In the genomic region with DNA sequence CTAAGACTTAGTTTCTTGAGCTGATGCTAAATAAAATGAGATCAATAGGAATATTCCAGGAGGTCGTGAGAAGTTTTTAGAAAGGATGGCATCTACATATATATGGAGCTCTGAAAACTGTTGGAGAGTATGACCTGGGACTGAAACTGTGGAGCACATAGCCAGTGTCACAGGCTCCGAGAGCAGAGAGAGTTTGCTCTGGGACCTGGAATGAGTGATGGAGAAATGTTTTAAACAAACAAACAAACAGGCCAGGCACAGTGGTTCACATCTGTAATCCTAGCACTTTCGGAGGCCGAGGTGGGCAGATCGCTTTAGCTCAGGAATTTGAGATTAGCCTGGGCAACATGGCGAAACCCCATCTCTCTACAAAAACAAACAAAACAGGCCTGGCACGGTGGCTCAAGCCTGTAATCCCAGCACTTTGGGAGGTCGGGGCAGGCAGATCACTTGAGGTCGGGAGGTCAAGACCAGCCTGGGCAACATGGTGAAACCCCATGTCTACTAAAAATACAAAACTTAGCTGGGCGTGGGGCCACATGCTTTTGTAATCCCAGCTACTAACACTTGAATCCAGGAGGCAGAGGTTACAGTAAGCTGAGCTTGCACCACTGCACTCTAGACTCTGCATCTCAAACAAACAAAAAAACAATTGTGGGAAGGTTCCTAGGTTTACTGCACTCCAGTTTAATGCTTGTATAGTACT, we compare ENCODE assay signal across 26 cellular contexts.
DNase-seq lines count a peak whose midpoint lies in the region; ATAC-seq lines count a peak whose summit lies in the region.
"Had no signal": no experiment of that assay in that cellular context is flagged by ENCODE, and none has a peak within 500 bp of the region (broad histone marks: within the 10 kb centered on the region; RNA-seq: fewer than 3 reads in every experiment).

No MANE protein-coding gene starts in this region.

- no peak for ATAC-seq in T-helper 17 cell
- ATAC-seq: activated T-cell treated with anti-CD3 and anti-CD28 coated beads, Interleukin-2, amount 50 U/mL, for 4 hours; HCT116; left ventricle myocardium superior; SK-N-SH treated with all-trans-retinoic acid at 6 μM for 48 hours had no signal

- no peak overlapping the region for H3K9ac ChIP-seq in trophoblast cell (ENCODE audit: low read length)
- H3K9ac ChIP-seq: KMS-11 had no signal

- H3K4me3 ChIP-seq in trophoblast cell (ENCODE audit: low read depth, low read length): no peak overlapping the region
- H3K4me3 ChIP-seq: esophagus muscularis mucosa, psoas muscle, tibial nerve had no signal

- peak overlapping the region; percentile 47 for H3K27ac Mint-ChIP-seq in activated T-cell treated with anti-CD3 and anti-CD28 coated beads, Interleukin-2, amount 50 U/mL, for 24 hours
- peak overlapping the region; percentile 59 for H3K27ac Mint-ChIP-seq in T-helper 17 cell
- H3K27ac Mint-ChIP-seq: CD14-positive monocyte had no signal

- H3K27me3 Mint-ChIP-seq in activated T-cell treated with anti-CD3 and anti-CD28 coated beads, Interleukin-2, amount 50 U/mL, for 24 hours: no peaks in the 10 kb centered on the region
- no peaks in the 10 kb centered on the region for H3K27me3 Mint-ChIP-seq in T-helper 17 cell
- H3K27me3 Mint-ChIP-seq: naive B cell had no signal

- H3K79me2 ChIP-seq in trophoblast cell (ENCODE audit: control insufficient read depth, insufficient read depth, low read length, poor library complexity): no peaks in the 10 kb centered on the region

- H2AFZ ChIP-seq in trophoblast cell (ENCODE audit: insufficient read depth, low read length, poor library complexity): no peak overlapping the region

- WGBS in trophoblast cell (ENCODE audit: extremely low coverage, insufficient coverage, insufficient read length): no CpG with 5 or more reads among the region's 10 CpGs

- H3K36me3 Mint-ChIP-seq in activated T-cell treated with anti-CD3 and anti-CD28 coated beads, Interleukin-2, amount 50 U/mL, for 24 hours (ENCODE audit: low read depth): peaks cover 68% of the 10 kb centered on the region
- peaks cover 7% of the 10 kb centered on the region for H3K36me3 Mint-ChIP-seq in T-helper 17 cell (ENCODE audit: low read depth)

- peak overlapping the region; percentile 83 for H2BK5ac ChIP-seq in trophoblast cell (ENCODE audit: low read depth, low read length, poor library complexity)

- peak overlapping the region; percentile 29 for H2AK5ac ChIP-seq in trophoblast cell (ENCODE audit: low read length)

- peak overlapping the region; percentile 23 for H2BK12ac ChIP-seq in trophoblast cell (ENCODE audit: low read length)

- no peak for DNase-seq in activated T-cell treated with anti-CD3 and anti-CD28 coated beads, Interleukin-2, amount 50 U/mL, for 24 hours
- DNase-seq in activated T-cell treated with anti-CD3 and anti-CD28 coated beads for 4 hours: no peak
- no peak for DNase-seq in T-helper 17 cell
- peak; percentile 44 for DNase-seq in fibroblast of peridontal ligament (ENCODE audit: extremely low read depth)
- no peak for DNase-seq in trophoblast cell
- no peak for DNase-seq in Kasumi-1 (lab: John Stamatoyannopoulos, UW)
- DNase-seq in inferior parietal cortex (ENCODE audit: extremely low spot score): no peak
- no peak for DNase-seq in SW480 (ENCODE audit: low spot score)
- DNase-seq: 8988T; activated CD4-positive, alpha-beta T cell treated with anti-CD3 and anti-CD28 coated beads for 4 hours; activated naive CD4-positive, alpha-beta T cell treated with Interleukin-2 at 50 U/mL for 16 hours; activated T-cell treated with anti-CD3 and anti-CD28 coated beads, Interleukin-2, amount 50 U/mL, for 4 hours; anterior cingulate cortex; left ventricle myocardium superior; naive B cell; NCI-H446; NCI-H82; psoas muscle; stimulated activated CD8-positive, alpha-beta memory T cell treated with anti-CD3 and anti-CD28 coated beads, Interleukin-4, amount 100 ng/mL, for 48 hours had no signal

- H3K4me2 ChIP-seq in trophoblast cell (ENCODE audit: low read length): no peak overlapping the region
- H3K4me2 ChIP-seq: KMS-11 had no signal

- H3K27me3 ChIP-seq in trophoblast cell (ENCODE audit: insufficient read depth, low read length): no peaks in the 10 kb centered on the region
- H3K27me3 ChIP-seq: esophagus muscularis mucosa, tibial nerve had no signal

- peaks cover 3 to 7% of the 10 kb centered on the region in 2 experiments for H3K36me3 ChIP-seq in trophoblast cell (ENCODE audit: control insufficient read depth in 1 of 2, insufficient read depth in 2 of 2, low read length in 2 of 2)
- H3K36me3 ChIP-seq: esophagus muscularis mucosa, tibial nerve had no signal

- no peak overlapping the region for H3K4me3 Mint-ChIP-seq in activated T-cell treated with anti-CD3 and anti-CD28 coated beads, Interleukin-2, amount 50 U/mL, for 24 hours
- H3K4me3 Mint-ChIP-seq in T-helper 17 cell: no peak overlapping the region
- H3K4me3 Mint-ChIP-seq: activated T-cell treated with anti-CD3 and anti-CD28 coated beads, Interleukin-2, amount 50 U/mL, for 4 hours; CD14-positive monocyte; mesothelial cell of epicardium; naive B cell had no signal

- no peak overlapping the region for H4K8ac ChIP-seq in trophoblast cell (ENCODE audit: low read depth, low read length)

- peaks cover 20 to 33% of the 10 kb centered on the region in 2 experiments for H3K4me1 ChIP-seq in trophoblast cell (ENCODE audit: control insufficient read depth in 1 of 2, insufficient read depth in 2 of 2, low read length in 2 of 2)
- H3K4me1 ChIP-seq: esophagus muscularis mucosa, psoas muscle had no signal

- no peaks in the 10 kb centered on the region for H3K9me3 Mint-ChIP-seq in activated T-cell treated with anti-CD3 and anti-CD28 coated beads, Interleukin-2, amount 50 U/mL, for 24 hours

- H4K12ac ChIP-seq in trophoblast cell (ENCODE audit: low read depth, low read length): no peak overlapping the region

- no peak overlapping the region for H3K18ac ChIP-seq in trophoblast cell (ENCODE audit: low read length)

- H2BK120ac ChIP-seq in trophoblast cell (ENCODE audit: insufficient read depth, low read length, poor library complexity): peak overlapping the region; percentile 13

- H3K4ac ChIP-seq in trophoblast cell (ENCODE audit: low read depth, low read length): no peak overlapping the region

- peaks cover 20% of the 10 kb centered on the region for H3K79me1 ChIP-seq in trophoblast cell (ENCODE audit: low read length)

- no peaks in the 10 kb centered on the region for H3K9me3 ChIP-seq in T-helper 17 cell (ENCODE audit: control insufficient read depth, low read length, poor library complexity, severe bottlenecking)
- no peaks in the 10 kb centered on the region for H3K9me3 ChIP-seq in trophoblast cell (ENCODE audit: insufficient read depth, low read depth, low read length)
- H3K9me3 ChIP-seq: esophagus muscularis mucosa, psoas muscle, tibial nerve had no signal

- H3K4me1 Mint-ChIP-seq in activated T-cell treated with anti-CD3 and anti-CD28 coated beads, Interleukin-2, amount 50 U/mL, for 24 hours (ENCODE audit: low read depth): peaks cover 8% of the 10 kb centered on the region
- H3K4me1 Mint-ChIP-seq in T-helper 17 cell: peaks cover 3% of the 10 kb centered on the region
- H3K4me1 Mint-ChIP-seq: CD14-positive monocyte, naive B cell had no signal

- peak overlapping the region; percentile 64 for H3K27ac ChIP-seq in trophoblast cell (ENCODE audit: low read depth, low read length)
- H3K27ac ChIP-seq: esophagus muscularis mucosa, KMS-11, psoas muscle, tibial nerve had no signal

- H4K91ac ChIP-seq in trophoblast cell (ENCODE audit: low read depth, low read length): peak overlapping the region; percentile 70

- H3K23ac ChIP-seq in trophoblast cell (ENCODE audit: low read length): no peak overlapping the region

- H3K14ac ChIP-seq in trophoblast cell (ENCODE audit: low read length): no peak overlapping the region
